ENCODE assay signal across 16 cellular contexts in the genomic region with DNA sequence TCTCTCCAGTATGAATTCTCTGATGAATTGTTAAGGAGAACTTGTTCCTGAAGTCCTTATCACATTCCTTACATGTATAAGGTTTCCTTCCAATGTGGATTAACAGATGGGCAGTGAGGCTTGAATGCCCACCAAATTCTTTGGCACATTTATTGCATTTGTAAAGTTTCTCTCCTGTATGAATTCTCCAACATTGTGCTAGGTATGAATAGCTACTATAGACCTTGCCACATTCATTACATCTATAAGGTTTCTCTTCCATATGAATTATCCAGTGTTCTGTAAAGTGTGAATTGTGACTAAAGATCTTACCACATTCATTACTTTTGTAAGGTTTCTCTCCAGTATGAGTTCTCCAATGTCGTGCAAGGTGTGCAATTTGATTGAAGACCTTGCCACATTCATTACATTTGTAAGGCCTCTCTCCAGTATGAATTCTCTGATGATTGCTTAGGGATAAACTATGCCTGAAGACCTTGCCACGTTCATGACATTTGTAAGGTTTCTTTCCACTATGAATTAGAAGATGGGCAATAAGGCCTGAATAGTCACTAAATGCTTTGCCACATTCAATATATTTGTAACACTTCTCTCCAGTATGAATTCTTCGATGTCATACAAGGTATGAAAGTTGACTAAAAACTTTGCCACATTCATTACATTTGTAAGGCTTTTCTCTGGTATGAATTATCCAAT. TPM values are rescaled to one million over a fixed set of nuclear protein-coding genes. Genes with fewer than 3 reads are reported as not detected.
"Had no signal": no experiment of that assay in that cellular context is flagged by ENCODE, and none has a peak within 500 bp of the region (broad histone marks: within the 10 kb centered on the region; RNA-seq: fewer than 3 reads in every experiment).

No MANE protein-coding gene starts in this region.

- H3K27me3 ChIP-seq: adrenal gland, neutrophil had no signal

- DNase-seq: activated CD4-positive, alpha-beta memory T cell treated with anti-CD3 and anti-CD28 coated beads, Interleukin-2, amount 10 ng/mL, durations not matched to agents 7 days and 5 days; activated CD4-positive, alpha-beta T cell treated with anti-CD3 and anti-CD28 coated beads for 4 hours; activated effector memory CD4-positive, alpha-beta T cell treated with Interleukin-2 at 50 U/mL for 16 hours; activated naive CD4-positive, alpha-beta T cell treated with anti-CD3 and anti-CD28 coated beads, Interleukin-2, amount 50 U/mL, for 16 hours; activated T-cell treated with anti-CD3 and anti-CD28 coated beads, Interleukin-2, amount 50 U/mL, for 4 hours; adrenal gland; mucosa of descending colon; naive thymus-derived CD4-positive, alpha-beta T cell; stimulated activated CD4-positive, alpha-beta T cell treated with anti-CD3 and anti-CD28 coated beads, Interleukin-12 subunit alpha, Interleukin-12 subunit beta, amount 100 ng/mL, for 4 hours; stimulated activated CD4-positive, alpha-beta T cell treated with anti-CD3 and anti-CD28 coated beads, Interleukin-2, amount 100 ng/mL, for 24 hours had no signal

- H3K27ac ChIP-seq: adrenal gland, neutrophil had no signal

- H3K36me3 ChIP-seq: adrenal gland, neutrophil had no signal

- H3K27ac Mint-ChIP-seq: activated CD4-positive, alpha-beta memory T cell treated with anti-CD3 and anti-CD28 coated beads, Interleukin-2, amount 10 ng/mL, durations not matched to agents 7 days and 5 days; naive thymus-derived CD4-positive, alpha-beta T cell; stimulated activated effector memory CD8-positive, alpha-beta T cell treated with anti-CD3 and anti-CD28 coated beads, Interleukin-12 subunit alpha, Interleukin-12 subunit beta, amount 100 ng/mL, for 72 hours had no signal

- H3K4me3 Mint-ChIP-seq: activated CD4-positive, alpha-beta memory T cell treated with anti-CD3 and anti-CD28 coated beads, Interleukin-2, amount 10 ng/mL, durations not matched to agents 7 days and 5 days; activated T-cell treated with anti-CD3 and anti-CD28 coated beads, Interleukin-2, amount 50 U/mL, for 4 hours; naive thymus-derived CD4-positive, alpha-beta T cell; stimulated activated effector memory CD8-positive, alpha-beta T cell treated with anti-CD3 and anti-CD28 coated beads, Interleukin-12 subunit alpha, Interleukin-12 subunit beta, amount 100 ng/mL, for 72 hours had no signal

- H3K36me3 Mint-ChIP-seq: stimulated activated effector memory CD8-positive, alpha-beta T cell treated with anti-CD3 and anti-CD28 coated beads, Interleukin-12 subunit alpha, Interleukin-12 subunit beta, amount 100 ng/mL, for 72 hours had no signal

- ATAC-seq: activated T-cell treated with anti-CD3 and anti-CD28 coated beads, Interleukin-2, amount 50 U/mL, for 4 hours; left lobe of liver; mucosa of descending colon; naive thymus-derived CD4-positive, alpha-beta T cell; stimulated activated effector memory CD8-positive, alpha-beta T cell treated with anti-CD3 and anti-CD28 coated beads, Interleukin-12 subunit alpha, Interleukin-12 subunit beta, amount 100 ng/mL, for 72 hours had no signal

- H3K4me1 Mint-ChIP-seq: activated CD4-positive, alpha-beta memory T cell treated with anti-CD3 and anti-CD28 coated beads, Interleukin-2, amount 10 ng/mL, durations not matched to agents 7 days and 5 days; naive thymus-derived CD4-positive, alpha-beta T cell; stimulated activated effector memory CD8-positive, alpha-beta T cell treated with anti-CD3 and anti-CD28 coated beads, Interleukin-12 subunit alpha, Interleukin-12 subunit beta, amount 100 ng/mL, for 72 hours had no signal

- FAIRE-seq: endometrium, keratinocyte had no signal

- H3K27me3 Mint-ChIP-seq: activated CD4-positive, alpha-beta memory T cell treated with anti-CD3 and anti-CD28 coated beads, Interleukin-2, amount 10 ng/mL, durations not matched to agents 7 days and 5 days; naive thymus-derived CD4-positive, alpha-beta T cell had no signal

- H3K4me3 ChIP-seq: mucosa of descending colon had no signal

- H3K4me1 ChIP-seq: adrenal gland had no signal

RNA-seq across cellular contexts. Expression of gene ZNF578, which starts 20.4 kb away (rescaled TPM):
- total RNA-seq: left lobe of liver had no signal

RNA-seq across cellular contexts. Expression of gene ZNF534, which starts 44.9 kb away (rescaled TPM):
- total RNA-seq: activated CD4-positive, alpha-beta memory T cell treated with anti-CD3 and anti-CD28 coated beads, Interleukin-2, amount 10 ng/mL, durations not matched to agents 7 days and 5 days; activated T-cell treated with anti-CD3 and anti-CD28 coated beads, Interleukin-2, amount 50 U/mL, for 4 hours; left lobe of liver; mucosa of descending colon; renal cortical epithelial cell had no signal
- polyA plus RNA-seq: keratinocyte had no signal
